In genomic region chr6:81233990-81234389, GRCh38 we compare ENCODE assay signal across 1 cellular context.
TF ChIP-seq lines count a peak whose summit lies in the region.

No MANE protein-coding gene starts in this region.

TF ChIP-seq in SK-N-SH treated with all-trans-retinoic acid at 6 μM for 48 hours, 23 proteins besides CTCF, POLR2A, EP300 and RAD21 (continued from another document):
- TF ChIP-seq TSHZ2 (CRISPR knock-in tag; IDR thresholded peaks at IDR 0.05), result peak; percentile 56; the same call in 1 of the 2 replicates
- no peak for TF ChIP-seq GLIS3 (CRISPR knock-in tag; IDR thresholded peaks at IDR 0.05)
- TF ChIP-seq ARNTL (CRISPR knock-in tag; IDR thresholded peaks at IDR 0.05; ENCODE audit: borderline replicate concordance, low read depth), result no peak
- TF ChIP-seq ZNF8 (CRISPR knock-in tag; IDR thresholded peaks at IDR 0.05), result no peak
- TF ChIP-seq ZFP3 (CRISPR knock-in tag; IDR thresholded peaks at IDR 0.05), result no peak
- TF ChIP-seq ZNF565 (CRISPR knock-in tag; conservative IDR thresholded peaks at IDR 0.05; ENCODE audit: low read depth), result no peak
- no peak for TF ChIP-seq ESRRG (CRISPR knock-in tag; IDR thresholded peaks at IDR 0.05)
- no peak for TF ChIP-seq TOX (CRISPR knock-in tag; IDR thresholded peaks at IDR 0.05; ENCODE audit: borderline replicate concordance)
- no peak; the same call in 1 of the 2 replicates for TF ChIP-seq PATZ1 (CRISPR knock-in tag; IDR thresholded peaks at IDR 0.05; ENCODE audit: borderline replicate concordance)
